ENCODE assay signal across 10 cellular contexts in genomic region chr10:20622522-20623270, GRCh38.
DNase-seq lines count a peak whose midpoint lies in the region; ATAC-seq, FAIRE-seq and TF ChIP-seq lines count a peak whose summit lies in the region.
"Had no signal": no experiment of that assay in that cellular context is flagged by ENCODE, and none has a peak within 500 bp of the region (broad histone marks: within the 10 kb centered on the region; RNA-seq: fewer than 3 reads in every experiment).

No MANE protein-coding gene starts in this region.

- H2BK5ac ChIP-seq in mesenchymal stem cell (ENCODE audit: low read depth, low read length, poor library complexity, severe bottlenecking): no peak overlapping the region
- no peak overlapping the region for H2BK5ac ChIP-seq in trophoblast cell (ENCODE audit: low read depth, low read length, poor library complexity)

- H2BK120ac ChIP-seq in mesenchymal stem cell (ENCODE audit: low read depth, low read length): no peak overlapping the region
- H2BK120ac ChIP-seq in trophoblast cell (ENCODE audit: insufficient read depth, low read length, poor library complexity): no peak overlapping the region

- H4K91ac ChIP-seq in mesenchymal stem cell (ENCODE audit: low read length) (no peak overlapping the region), trophoblast cell (ENCODE audit: low read depth, low read length) (no peak overlapping the region)

- H3K27me3 Mint-ChIP-seq in activated T-cell treated with anti-CD3 and anti-CD28 coated beads, Interleukin-2, amount 50 U/mL, for 72 hours (ENCODE audit: low read depth): no peaks in the 10 kb centered on the region

- H3K9me3 Mint-ChIP-seq in activated T-cell treated with anti-CD3 and anti-CD28 coated beads, Interleukin-2, amount 50 U/mL, for 72 hours: peaks cover 0 to 3% of the 10 kb centered on the region in 2 donors

- FAIRE-seq in HepG2 (lab: Jason Lieb, UNC): peak; percentile 23
- FAIRE-seq: TTC549 had no signal

- H3K9me3 ChIP-seq in HepG2 (ENCODE audit: low read length): peaks cover 13% of the 10 kb centered on the region; the same call in 1 of the 2 replicates
- H3K9me3 ChIP-seq in right lobe of liver: no peaks in the 10 kb centered on the region
- no peaks in the 10 kb centered on the region for H3K9me3 ChIP-seq in mesenchymal stem cell (ENCODE audit: control insufficient read depth, low read length)
- no peaks in the 10 kb centered on the region for H3K9me3 ChIP-seq in trophoblast cell (ENCODE audit: insufficient read depth, low read depth, low read length)

- DNase-seq in HepG2 (ENCODE audit: low spot score) (peak; percentile 6), right lobe of liver (no peak), astrocyte of the spinal cord (ENCODE audit: low read depth, low spot score) (peak; percentile 73), mesenchymal stem cell (peak; percentile 65), activated T-cell treated with anti-CD3 and anti-CD28 coated beads for 4 hours (no peak), trophoblast cell (no peak)
- DNase-seq in activated T-cell treated with anti-CD3 and anti-CD28 coated beads, Interleukin-2, amount 50 U/mL, for 72 hours: no peak

- H3K23ac ChIP-seq in mesenchymal stem cell (ENCODE audit: low read length in 2 of 2) (no peak overlapping the region), trophoblast cell (ENCODE audit: low read length) (no peak overlapping the region)

- ATAC-seq in HepG2 (no peak), right lobe of liver (no peak), GM19035 (IDR thresholded peaks at IDR 0.05; ENCODE audit: unreplicated experiment) (no peak)
- no peak for ATAC-seq in activated T-cell treated with anti-CD3 and anti-CD28 coated beads, Interleukin-2, amount 50 U/mL, for 72 hours (replicated peaks in 1 of 2)
- ATAC-seq: left lobe of liver had no signal

- TF ChIP-seq CTCF in HepG2 (CRISPR knock-in tag; IDR thresholded peaks at IDR 0.05) (no peak), right lobe of liver (IDR thresholded peaks at IDR 0.05) (no peak), astrocyte of the spinal cord (IDR thresholded peaks at IDR 0.05; ENCODE audit: low read depth, low read length) (no peak)

- H3K4me3 ChIP-seq in HepG2 (replicated peaks in 1 of 3; ENCODE audit: insufficient read depth in 1 of 3, low read depth in 2 of 3, low read length in 3 of 3): no peak overlapping the region
- H3K4me3 ChIP-seq in right lobe of liver: no peak overlapping the region
- H3K4me3 ChIP-seq in astrocyte of the spinal cord (ENCODE audit: low read depth, low read length): no peak overlapping the region
- no peak overlapping the region for H3K4me3 ChIP-seq in mesenchymal stem cell (ENCODE audit: insufficient read depth in 1 of 2, low read depth in 1 of 2, low read length in 2 of 2)
- no peak overlapping the region for H3K4me3 ChIP-seq in trophoblast cell (ENCODE audit: low read depth, low read length)

- H3K36me3 ChIP-seq in HepG2 (replicated peaks in 1 of 2; ENCODE audit: control insufficient read depth in 1 of 2, insufficient read depth in 2 of 2, low read length in 2 of 2) (no peaks in the 10 kb centered on the region), right lobe of liver (no peaks in the 10 kb centered on the region), mesenchymal stem cell (ENCODE audit: control insufficient read depth in 1 of 2, insufficient read depth in 2 of 2, low read depth in 1 of 2, low read length in 2 of 2) (no peaks in the 10 kb centered on the region), trophoblast cell (ENCODE audit: control insufficient read depth in 1 of 2, insufficient read depth in 2 of 2, low read length in 2 of 2) (no peaks in the 10 kb centered on the region)

- H3K14ac ChIP-seq in mesenchymal stem cell (ENCODE audit: low read length in 2 of 2): no peak overlapping the region
- no peak overlapping the region for H3K14ac ChIP-seq in trophoblast cell (ENCODE audit: low read length)

- no peak overlapping the region for H2BK15ac ChIP-seq in mesenchymal stem cell (ENCODE audit: low read depth, poor library complexity, severe bottlenecking)

- H4K8ac ChIP-seq in mesenchymal stem cell (ENCODE audit: low read length) (no peak overlapping the region), trophoblast cell (ENCODE audit: low read depth, low read length) (no peak overlapping the region)

- H3K4me1 ChIP-seq in HepG2 (ENCODE audit: insufficient read depth, low read length) (no peaks in the 10 kb centered on the region), right lobe of liver (no peaks in the 10 kb centered on the region), mesenchymal stem cell (ENCODE audit: control insufficient read depth, insufficient read depth, low read depth, low read length) (no peaks in the 10 kb centered on the region), trophoblast cell (ENCODE audit: control insufficient read depth in 1 of 2, insufficient read depth in 2 of 2, low read length in 2 of 2) (no peaks in the 10 kb centered on the region)

- no peaks in the 10 kb centered on the region for H3K36me3 Mint-ChIP-seq in activated T-cell treated with anti-CD3 and anti-CD28 coated beads, Interleukin-2, amount 50 U/mL, for 72 hours (ENCODE audit: insufficient read depth in 2 of 2)

- no peak overlapping the region for H2AK5ac ChIP-seq in mesenchymal stem cell (ENCODE audit: low read length, severe bottlenecking)
- no peak overlapping the region for H2AK5ac ChIP-seq in trophoblast cell (ENCODE audit: low read length)

- BruUV-seq in HepG2 (replicated peaks; lab: Mats Ljungman, UMichigan): no TSS peak

- H3K4me1 Mint-ChIP-seq in activated T-cell treated with anti-CD3 and anti-CD28 coated beads, Interleukin-2, amount 50 U/mL, for 72 hours (ENCODE audit: low read depth): no peaks in the 10 kb centered on the region

- TF ChIP-seq POLR2A in HepG2 (IDR thresholded peaks at IDR 0.05; ENCODE audit: insufficient read depth in 1 of 2, low read depth in 2 of 2, low read length in 2 of 2): no peak
- TF ChIP-seq POLR2A in right lobe of liver (IDR thresholded peaks at IDR 0.05): no peak

- H3K4ac ChIP-seq in mesenchymal stem cell (ENCODE audit: low read depth in 1 of 2, low read length in 2 of 2) (no peak overlapping the region), trophoblast cell (ENCODE audit: low read depth, low read length) (no peak overlapping the region)

- intact Hi-C loops in HepG2 (cut with micrococcal nuclease; ENCODE audit: unreplicated experiment) (no loop called here), right lobe of liver (cut with DNase I) (no loop called here)

- TF ChIP-seq EP300 in HepG2 (IDR thresholded peaks at IDR 0.05; ENCODE audit: low read depth in 2 of 2, low read length in 2 of 2): no peak
- TF ChIP-seq EP300 in HepG2 (CRISPR knock-in tag; IDR thresholded peaks at IDR 0.05; ENCODE audit: borderline replicate concordance): no peak

- H4K20me1 ChIP-seq in HepG2 (ENCODE audit: insufficient read depth, low read length): no peaks in the 10 kb centered on the region

- H3K4me3 Mint-ChIP-seq in activated T-cell treated with anti-CD3 and anti-CD28 coated beads, Interleukin-2, amount 50 U/mL, for 72 hours: no peak overlapping the region

- no peak overlapping the region for H2AFZ ChIP-seq in HepG2 (ENCODE audit: low read length)
- no peak overlapping the region for H2AFZ ChIP-seq in mesenchymal stem cell (ENCODE audit: low read depth, low read length)
- H2AFZ ChIP-seq in trophoblast cell (ENCODE audit: insufficient read depth, low read length, poor library complexity): no peak overlapping the region

- POLR2A ChIA-PET in HepG2 (lab: Yijun Ruan, JAX): no interaction called here

- no peaks in the 10 kb centered on the region for H3K79me2 ChIP-seq in HepG2 (ENCODE audit: insufficient read depth, low read length)
- H3K79me2 ChIP-seq in trophoblast cell (ENCODE audit: control insufficient read depth, insufficient read depth, low read length, poor library complexity): no peaks in the 10 kb centered on the region

- H2BK12ac ChIP-seq in mesenchymal stem cell (ENCODE audit: low read length in 2 of 2) (no peak overlapping the region), trophoblast cell (ENCODE audit: low read length) (no peak overlapping the region)

- no peak overlapping the region for H3K27ac Mint-ChIP-seq in activated T-cell treated with anti-CD3 and anti-CD28 coated beads, Interleukin-2, amount 50 U/mL, for 72 hours

- H3K27me3 ChIP-seq in HepG2 (ENCODE audit: control insufficient read depth in 1 of 2, insufficient read depth in 2 of 2, low read length in 2 of 2) (no peaks in the 10 kb centered on the region), right lobe of liver (no peaks in the 10 kb centered on the region), mesenchymal stem cell (ENCODE audit: control insufficient read depth in 1 of 2, insufficient read depth in 1 of 2, low read length in 2 of 2) (no peaks in the 10 kb centered on the region), trophoblast cell (ENCODE audit: insufficient read depth, low read length) (no peaks in the 10 kb centered on the region)

- CTCF ChIA-PET in HepG2 (lab: Yijun Ruan, JAX; ENCODE audit: low intra/inter-chr PET ratio, low total read pairs): no interaction called here

- no peak overlapping the region for H3K9ac ChIP-seq in HepG2 (ENCODE audit: insufficient read depth, low read depth, low read length)
- H3K9ac ChIP-seq in mesenchymal stem cell (ENCODE audit: low read length): peak overlapping the region; percentile 26
- no peak overlapping the region for H3K9ac ChIP-seq in trophoblast cell (ENCODE audit: low read length)

- WGBS in HepG2 (ENCODE audit: low lambda C conversion rate): 7% methylated on average over 6 of the region's 6 CpGs
- 26% methylated on average over 6 of the region's 6 CpGs for WGBS in right lobe of liver (ENCODE audit: insufficient coverage, low coverage, low lambda C conversion rate, missing lambda C conversion rate)
- 35% methylated on average over 4 of the region's 6 CpGs for WGBS in mesenchymal stem cell
- no CpG with 5 or more reads among the region's 6 CpGs for WGBS in trophoblast cell (ENCODE audit: extremely low coverage, insufficient coverage, insufficient read length)

- TF ChIP-seq RAD21 in HepG2 (CRISPR knock-in tag; IDR thresholded peaks at IDR 0.05): no peak

- H3K27ac ChIP-seq in HepG2 (ENCODE audit: extremely low read length, insufficient read depth, low read length) (no peak overlapping the region), right lobe of liver (no peak overlapping the region), mesenchymal stem cell (ENCODE audit: low read length, poor library complexity, severe bottlenecking) (peak overlapping the region; percentile 38), trophoblast cell (ENCODE audit: low read depth, low read length) (no peak overlapping the region)

- H4K12ac ChIP-seq in trophoblast cell (ENCODE audit: low read depth, low read length): no peak overlapping the region

- no peak overlapping the region for H3K18ac ChIP-seq in mesenchymal stem cell (ENCODE audit: low read depth in 1 of 2, low read length in 2 of 2)
- no peak overlapping the region for H3K18ac ChIP-seq in trophoblast cell (ENCODE audit: low read length)

- in situ Hi-C loops in HepG2 (cut with HindIII; ENCODE audit: extremely low pct_ligation_motif_present, low pct_unique_long_range_greater_than_20kb) (no loop called here), astrocyte of the spinal cord (cut with HindIII; ENCODE audit: low sequenced_read_pairs) (no loop called here)

- H3K79me1 ChIP-seq in mesenchymal stem cell (replicated peaks; ENCODE audit: low read length, poor library complexity, severe bottlenecking): no peaks in the 10 kb centered on the region
- H3K79me1 ChIP-seq in trophoblast cell (ENCODE audit: low read length): no peaks in the 10 kb centered on the region

- no peak overlapping the region for H3K4me2 ChIP-seq in HepG2 (ENCODE audit: low read depth, low read length)
- no peak overlapping the region for H3K4me2 ChIP-seq in mesenchymal stem cell (ENCODE audit: low read length, poor library complexity, severe bottlenecking)
- H3K4me2 ChIP-seq in trophoblast cell (ENCODE audit: low read length): no peak overlapping the region

Comparison
In these comparisons a context has a peak if more than half of its experiments do, and no peak if none do; other contexts are left out.
1. DNase-seq: peak in HepG2 (single experiment), astrocyte of the spinal cord (single experiment) and mesenchymal stem cell (single experiment); none in right lobe of liver (0 of 3), activated T-cell treated with anti-CD3 and anti-CD28 coated beads for 4 hours (single experiment), trophoblast cell (0 of 2) and activated T-cell treated with anti-CD3 and anti-CD28 coated beads, Interleukin-2, amount 50 U/mL, for 72 hours (0 of 2).